ENCODE assay signal across 22 cellular contexts in genomic region chr16:53960050-53960812, GRCh38.
DNase-seq lines count a peak whose midpoint lies in the region; ATAC-seq and TF ChIP-seq lines count a peak whose summit lies in the region.
"Had no signal": no experiment of that assay in that cellular context is flagged by ENCODE, and none has a peak within 500 bp of the region (broad histone marks: within the 10 kb centered on the region; RNA-seq: fewer than 3 reads in every experiment).

No MANE protein-coding gene starts in this region.

- intact Hi-C loops in left ventricle myocardium superior (cut with micrococcal nuclease), result no loop called here
- intact Hi-C loops in left cardiac atrium (cut with DNase I), result loop anchor here in 1 of 2 donors (10.0 kb wide), 1 partner anchor 275 kb away; no protein-coding TSS in a partner anchor

- H3K36me3 ChIP-seq in neural cell (ENCODE audit: insufficient read depth, low read length), result no peaks in the 10 kb centered on the region
- H3K36me3 ChIP-seq: SJSA1 had no signal

- no peaks in the 10 kb centered on the region for H4K20me1 ChIP-seq in neural cell (ENCODE audit: insufficient read depth)

- no peaks in the 10 kb centered on the region for H3K9me3 ChIP-seq in neural cell (ENCODE audit: low read length)
- H3K9me3 ChIP-seq: SJSA1 had no signal

- no peak for TF ChIP-seq EP300 in neural cell (conservative IDR thresholded peaks at IDR 0.05; ENCODE audit: poor library complexity, severe bottlenecking)

- no peak for TF ChIP-seq CTCF in neural cell (IDR thresholded peaks at IDR 0.05; ENCODE audit: poor library complexity, severe bottlenecking)

- peak overlapping the region; percentile 46 for H3K4me2 ChIP-seq in neural cell (ENCODE audit: low read length)

- TF ChIP-seq RAD21 in neural cell (conservative IDR thresholded peaks at IDR 0.05), result no peak

- H3K9me2 ChIP-seq in neural cell (ENCODE audit: insufficient read depth, low read length), result no peaks in the 10 kb centered on the region

- no peaks in the 10 kb centered on the region for H3K27me3 ChIP-seq in neural cell (ENCODE audit: insufficient read depth, low read depth, low read length)
- H3K27me3 ChIP-seq: SJSA1 had no signal

- in situ Hi-C loops in KBM-7 (cut with MboI; ENCODE audit: low pct_unique_long_range_greater_than_20kb, low sequenced_read_pairs), result no loop called here

- ATAC-seq in left ventricle myocardium superior (peak; percentile 39), left cardiac atrium (no peak), GM21529 (IDR thresholded peaks at IDR 0.05; ENCODE audit: unreplicated experiment) (no peak)
- ATAC-seq: HepG2, PC-3 had no signal

- no peak overlapping the region for H2AFZ ChIP-seq in neural cell (ENCODE audit: low read depth, low read length)
- H2AFZ ChIP-seq: GM23248 had no signal

- peak overlapping the region; percentile 25 for H3K27ac ChIP-seq in neural cell (ENCODE audit: low read length)
- H3K27ac ChIP-seq: GM23248, SJSA1 had no signal

- peak overlapping the region; percentile 26 for H3K4me3 ChIP-seq in neural cell (ENCODE audit: low read length)
- H3K4me3 ChIP-seq: GM23248, SJSA1 had no signal

- DNase-seq in left ventricle myocardium superior (no peak), left cardiac atrium (no peak), SK-N-DZ (ENCODE audit: low spot score) (peak; percentile 41), foreskin melanocyte (no peak), KBM-7 (no peak)
- DNase-seq: C1 segment of cervical spinal cord; CD4-positive, alpha-beta memory T cell; COR-L47; GM23248; H7; MV-4-11; NCI-H2029; NCI-H345; NCI-H510A treated with DMSO at 0.1 percent for 48 hours; NCI-H748 treated with DMSO at 0.1 percent for 48 hours; NK-92 treated with Interleukin-12 subunit alpha and Interleukin-12 subunit beta, amount 100 ng/mL, for 24 hours; PC-3; T-helper 1 cell had no signal

- H3F3A ChIP-seq in neural cell (ENCODE audit: insufficient read depth, low read length, poor library complexity, severe bottlenecking), result no peaks in the 10 kb centered on the region

- peak overlapping the region; percentile 9 for H3K9ac ChIP-seq in neural cell (ENCODE audit: low read length)
- H3K9ac ChIP-seq: GM23248 had no signal

- H3K79me2 ChIP-seq in neural cell (replicated peaks; ENCODE audit: insufficient read depth, low read length), result no peaks in the 10 kb centered on the region

TF ChIP-seq in neural cell, 6 proteins besides CTCF, POLR2A, EP300 and RAD21:
- TF ChIP-seq EZH2 (IDR thresholded peaks at IDR 0.05; ENCODE audit: borderline replicate concordance, insufficient read depth, low read length, poor library complexity, severe bottlenecking) (no peak), POLR2AphosphoS5 (IDR thresholded peaks at IDR 0.05) (peak; percentile 22)
